26 cellular contexts compared by ENCODE assay signal in the genomic region with DNA sequence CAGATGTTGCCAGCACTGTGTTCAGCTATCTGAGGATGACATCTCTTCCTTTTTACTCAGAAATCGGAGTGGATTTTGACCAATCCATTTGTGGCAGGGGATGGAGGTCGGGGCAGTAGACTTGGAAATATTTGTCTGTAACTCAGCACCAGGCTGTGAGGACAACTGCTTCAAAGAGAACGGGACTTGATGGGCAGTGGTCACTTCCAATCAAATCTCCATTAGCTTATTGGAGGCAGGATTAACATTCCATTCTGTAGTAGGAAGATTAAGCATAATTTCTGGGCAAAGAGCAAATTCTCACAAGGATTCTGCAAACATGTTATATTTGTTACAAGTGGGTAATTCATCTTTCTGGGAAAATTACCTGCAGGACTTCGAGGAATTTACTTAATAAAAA. TPM values are rescaled to one million over a fixed set of nuclear protein-coding genes. Genes with fewer than 3 reads are reported as not detected.
DNase-seq lines count a peak whose midpoint lies in the region; TF ChIP-seq lines count a peak whose summit lies in the region.
"Had no signal": no experiment of that assay in that cellular context is flagged by ENCODE, and none has a peak within 500 bp of the region (broad histone marks: within the 10 kb centered on the region; RNA-seq: fewer than 3 reads in every experiment).

No MANE protein-coding gene starts in this region.

- no peaks in the 10 kb centered on the region for H3K36me3 ChIP-seq in HAP-1 (replicated peaks)
- H3K36me3 ChIP-seq: heart right ventricle, left lung, thyroid gland had no signal

- H3K4me3 ChIP-seq in HAP-1 (no peak overlapping the region), fibroblast of pulmonary artery (replicated peaks; ENCODE audit: low read depth, low read length) (no peak overlapping the region)
- H3K4me3 ChIP-seq: heart right ventricle, left lung, thyroid gland had no signal

- TF ChIP-seq CTCF in fibroblast of pulmonary artery (IDR thresholded peaks at IDR 0.05; ENCODE audit: low read length, missing control alignments): no peak

- intact Hi-C loops in posterior vena cava (cut with DNase I): no loop called here

- no peaks in the 10 kb centered on the region for H3K9me3 ChIP-seq in HAP-1
- H3K9me3 ChIP-seq: heart right ventricle, left lung, thyroid gland had no signal

- H3K27me3 ChIP-seq in HAP-1 (ENCODE audit: low read depth): peaks cover 8% of the 10 kb centered on the region
- H3K27me3 ChIP-seq: thyroid gland had no signal

- H3K4me1 ChIP-seq in HAP-1: peaks cover 6% of the 10 kb centered on the region; the same call in 1 of the 2 replicates
- H3K4me1 ChIP-seq: foreskin keratinocyte, left lung had no signal

- DNase-seq in HAP-1 (ENCODE audit: low spot score in 2 of 2): peak; percentile 48 to 74
- DNase-seq in amniotic epithelial cell (ENCODE audit: low read depth): peak; percentile 36
- peak; percentile 33 for DNase-seq in fibroblast of pulmonary artery (ENCODE audit: low read depth)
- DNase-seq in posterior vena cava (ENCODE audit: low spot score): peak; percentile 8
- DNase-seq in SIG-M5 (lab: John Stamatoyannopoulos, UW): no peak
- DNase-seq in cerebellar nuclear complex (lab: John Stamatoyannopoulos, UW): no peak
- no peak for DNase-seq in DMS 273 treated with DMSO at 0.1 percent for 48 hours (lab: John Stamatoyannopoulos, UW)
- DNase-seq: activated CD4-positive, alpha-beta T cell treated with anti-CD3 and anti-CD28 coated beads, Interleukin-2, amount 50 U/mL, for 4 hours; activated CD4-positive, CD25-positive, alpha-beta regulatory T cell; activated CD8-positive, alpha-beta memory T cell treated with anti-CD3 and anti-CD28 coated beads, Interleukin-2, amount 50 U/mL, for 4 hours; activated naive CD4-positive, alpha-beta T cell treated with anti-CD3 and anti-CD28 coated beads, Interleukin-2, amount 50 U/mL, for 16 hours; foreskin keratinocyte; heart right ventricle; immature natural killer cell; left lung; midbrain; naive thymus-derived CD8-positive, alpha-beta T cell; NCI-H1048; NCI-H1930; NCI-H2227 treated with DMSO at 0.1 percent for 48 hours; NCI-H748 treated with DMSO at 0.1 percent for 48 hours; right cardiac atrium; stimulated activated naive CD8-positive, alpha-beta T cell treated with anti-CD3 and anti-CD28 coated beads, Interleukin-15, amount 100 ng/mL, for 72 hours; SW 1271; thyroid gland had no signal

- in situ Hi-C loops in HAP-1 (cut with MboI; ENCODE audit: low sequenced_read_pairs): no loop called here

RNA-seq across cellular contexts. Expression of a gene that starts 18.0 kb away (rescaled TPM):
- not detected for total RNA-seq in posterior vena cava
- total RNA-seq: foreskin keratinocyte; heart right ventricle; left lung; naive thymus-derived CD8-positive, alpha-beta T cell; OCI-LY7 had no signal

RNA-seq across cellular contexts. Expression of a gene that starts 58.7 kb away (rescaled TPM):
- total RNA-seq in posterior vena cava: 10 to 100 TPM; 35.0 to 36.8 TPM

Comparison
In these comparisons a context has a peak if more than half of its experiments do, and no peak if none do; other contexts are left out.
1. DNase-seq: peak in HAP-1 (2 of 2), amniotic epithelial cell (single experiment), fibroblast of pulmonary artery (single experiment) and posterior vena cava (single experiment); none in SIG-M5 (single experiment), cerebellar nuclear complex (0 of 2) and DMS 273 treated with DMSO at 0.1 percent for 48 hours (single experiment).